1 cellular context compared by ENCODE assay signal in genomic region chr12:2693204-2693860, GRCh38.
TF ChIP-seq lines count a peak whose summit lies in the region.

No MANE protein-coding gene starts in this region.

TF ChIP-seq in GM23338, 12 proteins besides CTCF, POLR2A, EP300 and RAD21 (continued from another document):
- TF ChIP-seq ETS1 (IDR thresholded peaks at IDR 0.05) (no peak), POLR2AphosphoS5 (IDR thresholded peaks at IDR 0.05; ENCODE audit: low read depth) (no peak), JUNB (IDR thresholded peaks at IDR 0.05; ENCODE audit: unreplicated experiment) (no peak)
